Comparison of ENCODE assay signal across 20 cellular contexts in genomic region chr3:24462737-24463136, GRCh38. TPM values are rescaled to one million over a fixed set of nuclear protein-coding genes. Genes with fewer than 3 reads are reported as not detected.
A peak's percentile ranks its signal among the peaks of the same experiment; 100 is the strongest.
DNase-seq lines count a peak whose midpoint lies in the region; ATAC-seq, FAIRE-seq and TF ChIP-seq lines count a peak whose summit lies in the region.
"Had no signal": no experiment of that assay in that cellular context is flagged by ENCODE, and none has a peak within 500 bp of the region (broad histone marks: within the 10 kb centered on the region; RNA-seq: fewer than 3 reads in every experiment).

No MANE protein-coding gene starts in this region.

- peaks cover 7% of the 10 kb centered on the region for H3K4me1 Mint-ChIP-seq in endodermal cell
- H3K4me1 Mint-ChIP-seq: CD14-positive monocyte; CD4-positive, alpha-beta memory T cell had no signal

- TF ChIP-seq CTCF in right lobe of liver (IDR thresholded peaks at IDR 0.05) (no peak), HepG2 (CRISPR knock-in tag; IDR thresholded peaks at IDR 0.05) (no peak), endodermal cell (conservative IDR thresholded peaks at IDR 0.05) (no peak), psoas muscle (IDR thresholded peaks at IDR 0.05) (no peak), GM10266 (IDR thresholded peaks at IDR 0.05; ENCODE audit: control insufficient read depth, insufficient read depth, low read depth, missing control alignments) (no peak)

- no peak for FAIRE-seq in HepG2 (lab: Jason Lieb, UNC)
- FAIRE-seq: GM12891, GM19239 had no signal

- H3K27ac ChIP-seq in right lobe of liver (no peak overlapping the region), HepG2 (ENCODE audit: extremely low read length, insufficient read depth, low read length) (no peak overlapping the region), endodermal cell (ENCODE audit: low read depth, low read length) (no peak overlapping the region), psoas muscle (no peak overlapping the region)
- H3K27ac ChIP-seq: BLaER1 had no signal

- no peak overlapping the region for H3K4me3 ChIP-seq in right lobe of liver
- no peak overlapping the region for H3K4me3 ChIP-seq in HepG2 (replicated peaks in 1 of 3; ENCODE audit: insufficient read depth in 1 of 3, low read depth in 2 of 3, low read length in 3 of 3)
- H3K4me3 ChIP-seq in endodermal cell (ENCODE audit: low read length): peak overlapping the region; percentile 3
- no peak overlapping the region for H3K4me3 ChIP-seq in psoas muscle
- H3K4me3 ChIP-seq: BLaER1 had no signal

- TF ChIP-seq POLR2A in right lobe of liver (IDR thresholded peaks at IDR 0.05) (no peak), HepG2 (IDR thresholded peaks at IDR 0.05; ENCODE audit: insufficient read depth in 1 of 2, low read depth in 2 of 2, low read length in 2 of 2) (no peak)

- H3K9me3 ChIP-seq in right lobe of liver (no peaks in the 10 kb centered on the region), HepG2 (ENCODE audit: low read length) (no peaks in the 10 kb centered on the region), endodermal cell (ENCODE audit: control insufficient read depth, low read length) (peaks cover 9% of the 10 kb centered on the region), psoas muscle (peaks cover 5% of the 10 kb centered on the region)

- H3K27me3 ChIP-seq in right lobe of liver (no peaks in the 10 kb centered on the region), HepG2 (ENCODE audit: control insufficient read depth in 1 of 2, insufficient read depth in 2 of 2, low read length in 2 of 2) (no peaks in the 10 kb centered on the region), endodermal cell (ENCODE audit: control insufficient read depth, insufficient read depth, low read length, poor library complexity, severe bottlenecking) (no peaks in the 10 kb centered on the region), psoas muscle (ENCODE audit: insufficient read depth in 3 of 3, low read length in 2 of 3) (no peaks in the 10 kb centered on the region)
- H3K27me3 ChIP-seq: BLaER1 had no signal

- H3K9me3 Mint-ChIP-seq in endodermal cell: no peaks in the 10 kb centered on the region

- no peaks in the 10 kb centered on the region for H3K36me3 ChIP-seq in right lobe of liver
- H3K36me3 ChIP-seq in HepG2 (replicated peaks in 1 of 2; ENCODE audit: control insufficient read depth in 1 of 2, insufficient read depth in 2 of 2, low read length in 2 of 2): no peaks in the 10 kb centered on the region
- H3K36me3 ChIP-seq in endodermal cell (ENCODE audit: control insufficient read depth, insufficient read depth, low read length): no peaks in the 10 kb centered on the region
- H3K36me3 ChIP-seq in psoas muscle (ENCODE audit: insufficient read depth in 1 of 2, low read depth in 1 of 2): no peaks in the 10 kb centered on the region
- H3K36me3 ChIP-seq: BLaER1 had no signal

- intact Hi-C loops in right lobe of liver (cut with DNase I) (no loop called here), HepG2 (cut with micrococcal nuclease; ENCODE audit: unreplicated experiment) (no loop called here), psoas muscle (cut with DNase I) (no loop called here), sciatic nerve (cut with DNase I) (no loop called here)

- ATAC-seq in right lobe of liver: peak in 3 of 4 donors; percentile 19 to 28 (median 24)
- no peak for ATAC-seq in HepG2
- peak in 3 of 4 donors; percentile 17 to 42 (median 26) for ATAC-seq in psoas muscle
- no peak for ATAC-seq in sciatic nerve
- ATAC-seq: HCT116 had no signal

- H3K4me1 ChIP-seq in right lobe of liver (peaks cover 0 to 10% (median 5%) of the 10 kb centered on the region in 4 donors), HepG2 (ENCODE audit: insufficient read depth, low read length) (no peaks in the 10 kb centered on the region), endodermal cell (ENCODE audit: control insufficient read depth, insufficient read depth, low read length) (peaks cover 4% of the 10 kb centered on the region), psoas muscle (peaks cover 14% of the 10 kb centered on the region)
- H3K4me1 ChIP-seq: BLaER1 had no signal

- no peak for DNase-seq in right lobe of liver
- DNase-seq in HepG2 (ENCODE audit: low spot score): no peak
- DNase-seq in endodermal cell: no peak
- DNase-seq in psoas muscle: no peak
- DNase-seq in DMS 273 (lab: John Stamatoyannopoulos, UW; ENCODE audit: unreplicated experiment): no peak
- no peak for DNase-seq in DMS 273 treated with DMSO at 0.1 percent for 48 hours (lab: John Stamatoyannopoulos, UW)
- no peak for DNase-seq in GM10266 (ENCODE audit: extremely low spot score)
- no peak for DNase-seq in sciatic nerve (ENCODE audit: low spot score)
- DNase-seq: 8988T; CD4-positive, alpha-beta memory T cell; DMS53; DND-41; EL; HFFc6 had no signal

- POLR2A ChIA-PET in HepG2 (lab: Yijun Ruan, JAX): interaction anchor here (1.5 kb wide), 1 partner anchor 11 kb away, joined by 4 read pairs; no protein-coding TSS in a partner anchor

- no peak overlapping the region for H3K27ac Mint-ChIP-seq in endodermal cell
- H3K27ac Mint-ChIP-seq: CD14-positive monocyte; CD4-positive, alpha-beta memory T cell; HFFc6 had no signal

- CTCF ChIA-PET in HepG2 (lab: Yijun Ruan, JAX; ENCODE audit: low intra/inter-chr PET ratio, low total read pairs): no interaction called here

- H3K79me2 ChIP-seq in HepG2 (ENCODE audit: insufficient read depth, low read length): peaks cover 3% of the 10 kb centered on the region

- no peaks in the 10 kb centered on the region for H3K36me3 Mint-ChIP-seq in endodermal cell (ENCODE audit: low read depth)
- H3K36me3 Mint-ChIP-seq: CD14-positive monocyte; CD4-positive, alpha-beta memory T cell had no signal

- no peak overlapping the region for H3K4me2 ChIP-seq in HepG2 (ENCODE audit: low read depth, low read length)
- H3K4me2 ChIP-seq: BLaER1 had no signal

- no peaks in the 10 kb centered on the region for H4K20me1 ChIP-seq in HepG2 (ENCODE audit: insufficient read depth, low read length)
- H4K20me1 ChIP-seq: BLaER1 had no signal

- H3K9ac ChIP-seq in HepG2 (ENCODE audit: insufficient read depth, low read depth, low read length): no peak overlapping the region
- no peak overlapping the region for H3K9ac ChIP-seq in endodermal cell (ENCODE audit: extremely low read depth, low read length, poor library complexity, severe bottlenecking)
- H3K9ac ChIP-seq: BLaER1 had no signal

- in situ Hi-C loops in HepG2 (cut with HindIII; ENCODE audit: extremely low pct_ligation_motif_present, low pct_unique_long_range_greater_than_20kb): no loop called here

- no peak for TF ChIP-seq EP300 in HepG2 (IDR thresholded peaks at IDR 0.05; ENCODE audit: low read depth in 2 of 2, low read length in 2 of 2)
- TF ChIP-seq EP300 in HepG2 (CRISPR knock-in tag; IDR thresholded peaks at IDR 0.05; ENCODE audit: borderline replicate concordance): no peak

- H2AFZ ChIP-seq in HepG2 (ENCODE audit: low read length): no peak overlapping the region

- TF ChIP-seq RAD21 in HepG2 (CRISPR knock-in tag; IDR thresholded peaks at IDR 0.05): no peak

- no CpG with 5 or more reads among the region's 1 CpG for WGBS in right lobe of liver (ENCODE audit: insufficient coverage, low coverage, low lambda C conversion rate, missing lambda C conversion rate)
- WGBS in HepG2 (ENCODE audit: low lambda C conversion rate): 100% methylated on average over 1 of the region's 1 CpG
- WGBS in endodermal cell (ENCODE audit: insufficient coverage in 1 of 2, insufficient read length in 1 of 2), 2 experiments: 76 to 83% methylated on average over 1 of the region's 1 CpG
- WGBS in psoas muscle, 3 donors: 24 to 48% (median 35%) methylated on average over 1 of the region's 1 CpG

- no TSS peak for BruUV-seq in HepG2 (replicated peaks; lab: Mats Ljungman, UMichigan)

- no peak overlapping the region for H3K4me3 Mint-ChIP-seq in endodermal cell
- H3K4me3 Mint-ChIP-seq: CD14-positive monocyte; CD4-positive, alpha-beta memory T cell; HFFc6 had no signal

- peaks cover 5% of the 10 kb centered on the region for H3K27me3 Mint-ChIP-seq in endodermal cell (ENCODE audit: insufficient read depth)
- H3K27me3 Mint-ChIP-seq: CD4-positive, alpha-beta memory T cell had no signal

TF ChIP-seq in HepG2, 621 proteins besides CTCF, POLR2A, EP300 and RAD21 (continues in another document):
- no peak for TF ChIP-seq PHB2 (IDR thresholded peaks at IDR 0.05; ENCODE audit: partially characterized antibody)

RNA-seq across cellular contexts. Expression of gene THRB, which starts 31.9 kb away (rescaled TPM):
- total RNA-seq in right lobe of liver (10 to 100 TPM; 14.5 to 29.5 (median 17.3) TPM), HepG2 (2016; rRNA removed; fragmentation: Illumina TruSeq; extraction: Trizol) (22.7 and 30.1 TPM in 2 replicates), endodermal cell (under 1 TPM; 0.24 to 0.26 TPM), psoas muscle (10 to 100 TPM; 29.1 to 38.6 (median 33.1) TPM), sciatic nerve (13.2 TPM)
- total RNA-seq in HepG2 (2016; cell fraction: cytosol; rRNA removed; fragmentation: Illumina TruSeq; extraction: Trizol; ENCODE audit: low read depth): 9.2 and 10.9 TPM in 2 replicates
- 20.4 and 24.3 TPM in 2 replicates for total RNA-seq in HepG2 (2016; cell fraction: insoluble cytoplasmic fraction; rRNA removed; fragmentation: Illumina TruSeq; extraction: Trizol)
- total RNA-seq in HepG2 (2016; cell fraction: membrane; rRNA removed; fragmentation: Illumina TruSeq; extraction: Trizol): 16.1 and 18.6 TPM in 2 replicates
- total RNA-seq in HepG2 (2016; cell fraction: nucleus; rRNA removed; fragmentation: Illumina TruSeq; extraction: Trizol): 40.5 and 40.8 TPM in 2 replicates
- polyA plus RNA-seq in HepG2 (2011; rRNA removed) (4.3 and 4.7 TPM in 2 replicates), psoas muscle (10 to 100 TPM; 11.5 to 33.3 (median 16.2) TPM)
- 3.0 and 4.0 TPM in 2 replicates for polyA plus RNA-seq in HepG2 (2011; cell fraction: cytosol; rRNA removed)
- polyA plus RNA-seq in HepG2 (2011; cell fraction: nucleus; rRNA removed): 6.1 and 7.0 TPM in 2 replicates
- polyA plus RNA-seq in HepG2 (2012): 7.5 and 9.3 TPM in 2 replicates
- polyA plus RNA-seq in HepG2 (2016; cell fraction: cytosol; fragmentation: Illumina TruSeq; extraction: Trizol; ENCODE audit: low read depth): 3.5 and 4.3 TPM in 2 replicates
- polyA plus RNA-seq in HepG2 (2016; cell fraction: insoluble cytoplasmic fraction; fragmentation: Illumina TruSeq; extraction: Trizol; ENCODE audit: low read depth): 14.8 and 17.3 TPM in 2 replicates
- 6.5 and 6.7 TPM in 2 replicates for polyA plus RNA-seq in HepG2 (2016; cell fraction: membrane; fragmentation: Illumina TruSeq; extraction: Trizol; ENCODE audit: low read depth)
- polyA plus RNA-seq in HepG2 (2016; cell fraction: nucleus; fragmentation: Illumina TruSeq; extraction: Trizol; ENCODE audit: insufficient read depth, low read depth): 14.6 and 17.3 TPM in 2 replicates
- polyA minus RNA-seq in HepG2 (2011; rRNA and poly(A)+ RNA removed; ENCODE audit: low replicate concordance): 3.3 and 9.4 TPM in 2 replicates
- polyA minus RNA-seq in HepG2 (2011; cell fraction: cytosol; rRNA and poly(A)+ RNA removed): 8.1 and 8.3 TPM in 2 replicates
- 45.8 and 47.3 TPM in 2 replicates for polyA minus RNA-seq in HepG2 (2011; cell fraction: nucleus; rRNA and poly(A)+ RNA removed)
- 0.43 TPM for polyA plus RNA-seq in endodermal cell (2013, experiment 1 of 2)
- 0.29 TPM for polyA plus RNA-seq in endodermal cell (2013, experiment 2 of 2)
- total RNA-seq: CD4-positive, alpha-beta memory T cell; G401; HFFc6 had no signal
- polyA plus RNA-seq: CD14-positive monocyte had no signal

Comparison
In these comparisons a context has a peak if more than half of its experiments do, and no peak if none do; other contexts are left out.
1. ATAC-seq: peak in right lobe of liver (3 of 4) and psoas muscle (3 of 4); none in HepG2 (single experiment) and sciatic nerve (single experiment).
2. RNA of gene THRB, which starts 31.9 kb away (total RNA-seq): 29.1 to 38.6 TPM in psoas muscle, 9.2 to 40.8 TPM in HepG2, 14.5 to 29.5 TPM in right lobe of liver and 13.2 TPM in sciatic nerve (single experiment); 0.24 to 0.26 TPM in endodermal cell; every median in the first group is over 4 times any median in the second.